Comparison of ENCODE assay signal across 25 cellular contexts in genomic region chr1:87979079-87979478, GRCh38.
"Had no signal": no experiment of that assay in that cellular context is flagged by ENCODE, and none has a peak within 500 bp of the region (broad histone marks: within the 10 kb centered on the region; RNA-seq: fewer than 3 reads in every experiment).

No MANE protein-coding gene starts in this region.

- ATAC-seq: activated CD4-positive, CD25-positive, alpha-beta regulatory T cell treated with anti-CD3 and anti-CD28 coated beads, Interleukin-2, amount 50 U/mL, for 24 hours; activated naive CD4-positive, alpha-beta T cell treated with anti-CD3 and anti-CD28 coated beads, Interleukin-2, amount 50 U/mL, for 72 hours; effector memory CD8-positive, alpha-beta T cell; esophagus mucosa; gastrocnemius medialis; left cardiac atrium; pancreas; psoas muscle; right cardiac atrium; stimulated activated naive CD8-positive, alpha-beta T cell treated with anti-CD3 and anti-CD28 coated beads, Interleukin-15, Interleukin-2, amounts not matched to agents 100 U/mL and 50 U/mL, for 24 hours had no signal

- H3K27me3 ChIP-seq: gastrocnemius medialis, pancreas had no signal

- H3K4me1 ChIP-seq: gastrocnemius medialis, pancreas, psoas muscle had no signal

- H3K27ac ChIP-seq: gastrocnemius medialis, pancreas, psoas muscle, VCaP had no signal

- H3K36me3 ChIP-seq: gastrocnemius medialis, pancreas had no signal

- H3K9me3 ChIP-seq: gastrocnemius medialis, pancreas, psoas muscle had no signal

- H3K4me1 Mint-ChIP-seq: activated CD4-positive, alpha-beta memory T cell treated with anti-CD3 and anti-CD28 coated beads, Interleukin-2, amount 10 ng/mL, durations not matched to agents 7 days and 5 days; activated CD4-positive, alpha-beta T cell treated with anti-CD3 and anti-CD28 coated beads, Interleukin-2, amount 10 ng/mL, durations not matched to agents 24 days and 14 days; brain had no signal

- H3K27ac Mint-ChIP-seq: activated CD4-positive, alpha-beta memory T cell treated with anti-CD3 and anti-CD28 coated beads, Interleukin-2, amount 10 ng/mL, durations not matched to agents 7 days and 5 days; activated CD4-positive, alpha-beta T cell treated with anti-CD3 and anti-CD28 coated beads, Interleukin-2, amount 10 ng/mL, durations not matched to agents 24 days and 14 days; activated naive CD4-positive, alpha-beta T cell treated with anti-CD3 and anti-CD28 coated beads, Interleukin-2, amount 50 U/mL, for 72 hours; activated T-helper 1 cell treated with anti-CD3 and anti-CD28 coated beads, Interleukin-12 subunit alpha, Interleukin-12 subunit beta, Interleukin-2, Interleukin-4 antibody, amounts not matched to agents 30 ng/mL and 10 ng/mL and 1 ng/mL, durations not matched to agents 14 hours and 24 hours and 36 hours; brain; effector memory CD8-positive, alpha-beta T cell had no signal

- H3K36me3 Mint-ChIP-seq: activated naive CD4-positive, alpha-beta T cell treated with anti-CD3 and anti-CD28 coated beads, Interleukin-2, amount 50 U/mL, for 72 hours; brain had no signal

- H3K27me3 Mint-ChIP-seq: brain had no signal

- H3K4me3 ChIP-seq: gastrocnemius medialis, pancreas, psoas muscle had no signal

- H3K9me3 Mint-ChIP-seq: activated CD4-positive, alpha-beta memory T cell treated with anti-CD3 and anti-CD28 coated beads, Interleukin-2, amount 10 ng/mL, durations not matched to agents 7 days and 5 days; activated CD4-positive, alpha-beta T cell treated with anti-CD3 and anti-CD28 coated beads, Interleukin-2, amount 10 ng/mL, durations not matched to agents 24 days and 14 days; activated naive CD4-positive, alpha-beta T cell treated with anti-CD3 and anti-CD28 coated beads, Interleukin-2, amount 50 U/mL, for 72 hours; activated T-helper 1 cell treated with anti-CD3 and anti-CD28 coated beads, Interleukin-12 subunit alpha, Interleukin-12 subunit beta, Interleukin-2, Interleukin-4 antibody, amounts not matched to agents 30 ng/mL and 10 ng/mL and 1 ng/mL, durations not matched to agents 14 hours and 24 hours and 36 hours; effector memory CD8-positive, alpha-beta T cell; nephron had no signal

- FAIRE-seq: colon, endothelial cell of umbilical vein, pancreas had no signal

- DNase-seq: activated CD4-positive, alpha-beta memory T cell treated with anti-CD3 and anti-CD28 coated beads, Interleukin-2, amount 10 ng/mL, durations not matched to agents 7 days and 5 days; activated CD4-positive, alpha-beta T cell treated with anti-CD3 and anti-CD28 coated beads, Interleukin-2, amount 10 ng/mL, durations not matched to agents 24 days and 14 days; activated gamma-delta T cell treated with Interleukin-2 at 50 U/mL for 16 hours; aorta; central memory CD4-positive, alpha-beta T cell; effector memory CD8-positive, alpha-beta T cell; gastrocnemius medialis; hippocampal formation; left cardiac atrium; mesenchymal stem cell; pancreas; psoas muscle; right cardiac atrium; stimulated activated CD4-positive, alpha-beta T cell treated with anti-CD3 and anti-CD28 coated beads, Interleukin-12 subunit alpha, Interleukin-12 subunit beta, amount 100 ng/mL, for 4 hours; stimulated activated CD4-positive, alpha-beta T cell treated with anti-CD3 and anti-CD28 coated beads, Interleukin-4, amount 100 ng/mL, for 4 hours; stimulated activated naive CD8-positive, alpha-beta T cell treated with anti-CD3 and anti-CD28 coated beads, Interleukin-15, Interleukin-2, amounts not matched to agents 100 U/mL and 50 U/mL, for 24 hours had no signal

- H3K4me3 Mint-ChIP-seq: activated CD4-positive, alpha-beta memory T cell treated with anti-CD3 and anti-CD28 coated beads, Interleukin-2, amount 10 ng/mL, durations not matched to agents 7 days and 5 days; activated CD4-positive, alpha-beta T cell treated with anti-CD3 and anti-CD28 coated beads, Interleukin-2, amount 10 ng/mL, durations not matched to agents 24 days and 14 days; activated T-helper 1 cell treated with anti-CD3 and anti-CD28 coated beads, Interleukin-12 subunit alpha, Interleukin-12 subunit beta, Interleukin-2, Interleukin-4 antibody, amounts not matched to agents 30 ng/mL and 10 ng/mL and 1 ng/mL, durations not matched to agents 14 hours and 24 hours and 36 hours; brain; effector memory CD8-positive, alpha-beta T cell; nephron had no signal
